27 cellular contexts compared by ENCODE assay signal in genomic region chr1:86085741-86086411, GRCh38.
A peak's percentile ranks its signal among the peaks of the same experiment; 100 is the strongest.
DNase-seq lines count a peak whose midpoint lies in the region; ATAC-seq, FAIRE-seq and TF ChIP-seq lines count a peak whose summit lies in the region.
"Had no signal": no experiment of that assay in that cellular context is flagged by ENCODE, and none has a peak within 500 bp of the region (broad histone marks: within the 10 kb centered on the region; RNA-seq: fewer than 3 reads in every experiment).

No MANE protein-coding gene starts in this region.

- no peak for DNase-seq in GM12891 (ENCODE audit: insufficient read length, low spot score)
- no peak for DNase-seq in GM12878 (ENCODE audit: low read depth, low spot score)
- no peak for DNase-seq in H4 (ENCODE audit: low spot score)
- no peak for DNase-seq in activated gamma-delta T cell (lab: John Stamatoyannopoulos, UW)
- no peak for DNase-seq in T-helper 17 cell
- no peak for DNase-seq in stimulated activated CD4-positive, alpha-beta T cell treated with anti-CD3 and anti-CD28 coated beads, Interleukin-2, amount 100 ng/mL, for 24 hours
- DNase-seq: activated B cell treated with CpG ODN at 0.5 μM for 24 hours; Caco-2; dermis blood vessel endothelial cell; midbrain; NCI-H2029; NCI-H446; nephron progenitor cell; NK-92 treated with Interleukin-12 subunit alpha and Interleukin-12 subunit beta, amount 100 ng/mL, for 24 hours; small intestine; stimulated activated CD4-positive, alpha-beta T cell treated with anti-CD3 and anti-CD28 coated beads, Interleukin-4, amount 100 ng/mL, for 24 hours; uterus had no signal

- no peak overlapping the region for H3K4me3 Mint-ChIP-seq in T-helper 17 cell
- H3K4me3 Mint-ChIP-seq: activated B cell treated with CpG ODN at 0.5 μM for 24 hours; activated T-helper 1 cell treated with anti-CD3 and anti-CD28 coated beads, Interleukin-12 subunit alpha, Interleukin-12 subunit beta, Interleukin-2, Interleukin-4 antibody, amounts not matched to agents 30 ng/mL and 10 ng/mL and 1 ng/mL, durations not matched to agents 14 hours and 24 hours and 36 hours; IgD-negative memory B cell; nephron progenitor cell had no signal

- no peaks in the 10 kb centered on the region for H3K27me3 Mint-ChIP-seq in T-helper 17 cell
- H3K27me3 Mint-ChIP-seq: activated B cell treated with CpG ODN at 0.5 μM for 24 hours, IgD-negative memory B cell had no signal

- peak overlapping the region; percentile 28 for H3K4me2 ChIP-seq in GM12878 (ENCODE audit: control insufficient read depth, insufficient read depth)

- POLR2A ChIA-PET in GM12878 (lab: Charles Lee): no interaction called here

- FAIRE-seq in GM12891 (lab: Jason Lieb, UNC) (peak; percentile 80), GM12878 (lab: Jason Lieb, UNC) (no peak)
- FAIRE-seq: small intestine had no signal

- 0 out of 2 replicates have a peak, but pooled peaks cover 3% of the 10 kb centered on the region for H3K4me1 ChIP-seq in GM12878 (ENCODE audit: control insufficient read depth, insufficient read depth, low read length)
- H3K4me1 ChIP-seq: breast epithelium, Caco-2, prostate gland, uterus had no signal

- H3K9me3 ChIP-seq in GM12878 (replicated peaks; ENCODE audit: control insufficient read depth, insufficient read depth, low read length) (no peaks in the 10 kb centered on the region), T-helper 17 cell (ENCODE audit: control insufficient read depth, low read length, poor library complexity, severe bottlenecking) (no peaks in the 10 kb centered on the region)
- H3K9me3 ChIP-seq: breast epithelium, Caco-2, gastroesophageal sphincter, prostate gland, uterus had no signal

- RAD21 ChIA-PET in GM12878 (lab: Charles Lee; ENCODE audit: unreplicated experiment): no interaction called here

- TF ChIP-seq RAD21 in GM12878 (IDR thresholded peaks at IDR 0.05; ENCODE audit: insufficient read depth, low read depth, low read length): no peak

- peak overlapping the region; percentile 79 for H2AFZ ChIP-seq in GM12878 (ENCODE audit: control insufficient read depth, low read depth, low read length)

- intact Hi-C loops in GM12878 (cut with micrococcal nuclease; ENCODE audit: unreplicated experiment): no loop called here

- CTCF ChIA-PET in GM12878 (lab: Yijun Ruan, JAX): no interaction called here

- 68% methylated on average over 3 of the region's 3 CpGs for WGBS in GM12878 (ENCODE audit: insufficient coverage, insufficient replicate concordance, low lambda C conversion rate, missing lambda C conversion rate)

- no peaks in the 10 kb centered on the region for H3K36me3 ChIP-seq in GM12878 (ENCODE audit: control insufficient read depth in 2 of 2, insufficient read depth in 2 of 2, low read length in 1 of 2)
- H3K36me3 ChIP-seq: breast epithelium, gastroesophageal sphincter, prostate gland, uterus had no signal

- no peak overlapping the region for H3K9ac ChIP-seq in GM12878 (ENCODE audit: control insufficient read depth, insufficient read depth, low read length)

- no TSS peak for BruUV-seq in GM12878 (replicated peaks; lab: Mats Ljungman, UMichigan)

- ATAC-seq in GM19324 (IDR thresholded peaks at IDR 0.05; ENCODE audit: low FRiP score, unreplicated experiment): peak; percentile 45
- ATAC-seq in HG03095 (IDR thresholded peaks at IDR 0.05; ENCODE audit: unreplicated experiment): peak; percentile 46
- no peak; the same call in 2 of the 3 replicates for ATAC-seq in GM12878
- no peak for ATAC-seq in T-helper 17 cell
- ATAC-seq: gastroesophageal sphincter, left lobe of liver had no signal

- TF ChIP-seq CTCF in GM12878 (IDR thresholded peaks at IDR 0.05 in 2 of 3, conservative IDR thresholded peaks at IDR 0.05 in 1 of 3; ENCODE audit: control insufficient read depth in 2 of 3, extremely low read depth in 1 of 3, insufficient read depth in 1 of 3, low read depth in 3 of 3, low read length in 3 of 3): no peak

- no peak for TF ChIP-seq EP300 in GM12878 (IDR thresholded peaks at IDR 0.05; ENCODE audit: borderline replicate concordance in 1 of 2, control insufficient read depth in 1 of 2, low read depth in 2 of 2, low read length in 2 of 2)

- H3K27ac Mint-ChIP-seq in T-helper 17 cell: no peak overlapping the region
- H3K27ac Mint-ChIP-seq: activated B cell treated with CpG ODN at 0.5 μM for 24 hours; activated T-helper 1 cell treated with anti-CD3 and anti-CD28 coated beads, Interleukin-12 subunit alpha, Interleukin-12 subunit beta, Interleukin-2, Interleukin-4 antibody, amounts not matched to agents 30 ng/mL and 10 ng/mL and 1 ng/mL, durations not matched to agents 14 hours and 24 hours and 36 hours; IgD-negative memory B cell; nephron progenitor cell had no signal

- peak overlapping the region; percentile 10; the same call in 1 of the 2 replicates for H3K4me3 ChIP-seq in GM12878
- H3K4me3 ChIP-seq: breast epithelium, gastroesophageal sphincter, prostate gland, uterus had no signal

- peaks cover 3% of the 10 kb centered on the region for H3K4me1 Mint-ChIP-seq in T-helper 17 cell
- H3K4me1 Mint-ChIP-seq: nephron progenitor cell had no signal

- H3K27ac ChIP-seq in GM12878 (ENCODE audit: control insufficient read depth, insufficient read depth): peak overlapping the region; percentile 46; the same call in 1 of the 2 replicates
- H3K27ac ChIP-seq: breast epithelium, epithelial cell of prostate, gastroesophageal sphincter, prostate gland, RWPE1, uterus had no signal

- SMC1A ChIA-PET in GM12878 (lab: Charles Lee; ENCODE audit: uncharacterized antibody, unreplicated experiment): interaction anchor here (0.7 kb wide), 1 partner anchor 140 kb away, joined by 3 read pairs; no protein-coding TSS in a partner anchor

- TF ChIP-seq POLR2A in GM12891 (IDR thresholded peaks at IDR 0.05; ENCODE audit: low read depth, low read length): no peak
- no peak for TF ChIP-seq POLR2A in GM12878 (IDR thresholded peaks at IDR 0.05; ENCODE audit: low read depth, low read length)

- H3K36me3 Mint-ChIP-seq in T-helper 17 cell (ENCODE audit: low read depth): no peaks in the 10 kb centered on the region
- H3K36me3 Mint-ChIP-seq: IgD-negative memory B cell had no signal

- in situ Hi-C loops in GM12878 (cut with MboI): no loop called here

- no peaks in the 10 kb centered on the region for H4K20me1 ChIP-seq in GM12878 (ENCODE audit: control insufficient read depth, insufficient read depth)

- H3K27me3 ChIP-seq in GM12878 (replicated peaks in 1 of 2; ENCODE audit: control insufficient read depth in 2 of 2, insufficient read depth in 2 of 2, low read length in 1 of 2): no peaks in the 10 kb centered on the region
- H3K27me3 ChIP-seq: breast epithelium, gastroesophageal sphincter, uterus had no signal

- no peaks in the 10 kb centered on the region for H3K79me2 ChIP-seq in GM12878 (ENCODE audit: control insufficient read depth, insufficient read depth, low read length)

TF ChIP-seq in GM12891, 5 proteins besides CTCF, POLR2A, EP300 and RAD21:
- TF ChIP-seq SPI1 (IDR thresholded peaks at IDR 0.05; ENCODE audit: low read depth, low read length): no peak
- TF ChIP-seq TAF1 (IDR thresholded peaks at IDR 0.05; ENCODE audit: low read depth, low read length): no peak
- no peak for TF ChIP-seq PAX5 (IDR thresholded peaks at IDR 0.05; ENCODE audit: insufficient read depth, low read length, severe bottlenecking)
- no peak for TF ChIP-seq POU2F2 (IDR thresholded peaks at IDR 0.05; ENCODE audit: low read depth, low read length)
- TF ChIP-seq POLR2AphosphoS5 (IDR thresholded peaks at IDR 0.05; ENCODE audit: low read depth, low read length): no peak
TF ChIP-seq in GM12891: peak in this region for 0.

TF ChIP-seq in GM12878, 131 proteins besides CTCF, POLR2A, EP300 and RAD21:
- TF ChIP-seq RAD51 (IDR thresholded peaks at IDR 0.05) (no peak), HDAC2 (IDR thresholded peaks at IDR 0.05) (no peak), SUPT20H (IDR thresholded peaks at IDR 0.05; ENCODE audit: borderline replicate concordance, control insufficient read depth, low read depth, low read length) (no peak), CBX5 (IDR thresholded peaks at IDR 0.05; ENCODE audit: low read depth) (no peak), NFYA (IDR thresholded peaks at IDR 0.05; ENCODE audit: borderline replicate concordance, low read depth, low read length) (no peak), ZBTB40 (IDR thresholded peaks at IDR 0.05; ENCODE audit: borderline replicate concordance) (peak; percentile 58)

Comparison
In these comparisons a context has a peak if more than half of its experiments do, and no peak if none do; other contexts are left out.
1. ATAC-seq: peak in GM19324 (single experiment) and HG03095 (single experiment); none in GM12878 (single experiment) and T-helper 17 cell (single experiment).